Comparison of ENCODE assay signal across 21 cellular contexts in genomic region chr11:66365166-66365565, GRCh38. TPM values are rescaled to one million over a fixed set of nuclear protein-coding genes. Genes with fewer than 3 reads are reported as not detected.
DNase-seq lines count a peak whose midpoint lies in the region; ATAC-seq, FAIRE-seq and TF ChIP-seq lines count a peak whose summit lies in the region.
"Had no signal": no experiment of that assay in that cellular context is flagged by ENCODE, and none has a peak within 500 bp of the region (broad histone marks: within the 10 kb centered on the region; RNA-seq: fewer than 3 reads in every experiment).

No MANE protein-coding gene starts in this region.

- BruUV-seq in HepG2 (replicated peaks; lab: Mats Ljungman, UMichigan) = no TSS peak

- intact Hi-C loops in HepG2 (cut with micrococcal nuclease; ENCODE audit: unreplicated experiment) = no loop called here
- intact Hi-C loops in gastrocnemius medialis (cut with DNase I; ENCODE audit: low total_unique reads) = no loop called here

- CTCF ChIA-PET in RWPE1 (lab: Yijun Ruan, JAX) = interaction anchor here (2.5 kb wide), 1 partner anchor 21 kb away, joined by 7 read pairs; no protein-coding TSS in a partner anchor
- CTCF ChIA-PET in HepG2 (lab: Yijun Ruan, JAX; ENCODE audit: low intra/inter-chr PET ratio, low total read pairs) = no interaction called here

- H3K27me3 ChIP-seq in HepG2 (ENCODE audit: control insufficient read depth in 1 of 2, insufficient read depth in 2 of 2, low read length in 2 of 2) (no peaks in the 10 kb centered on the region), gastrocnemius medialis (no peaks in the 10 kb centered on the region)

- no peaks in the 10 kb centered on the region; the same call in 1 of the 2 replicates for H4K20me1 ChIP-seq in HepG2 (ENCODE audit: insufficient read depth, low read length)

- peaks cover 3 to 15% of the 10 kb centered on the region in 2 experiments; a peak in 3 of 5 replicates for H3K36me3 ChIP-seq in HepG2 (replicated peaks in 1 of 2; ENCODE audit: control insufficient read depth in 1 of 2, insufficient read depth in 2 of 2, low read length in 2 of 2)
- peaks cover 0 to 60% of the 10 kb centered on the region in 2 donors for H3K36me3 ChIP-seq in gastrocnemius medialis

- no peak for FAIRE-seq in HepG2 (lab: Jason Lieb, UNC)
- FAIRE-seq: GM12891 had no signal

- POLR2A ChIA-PET in RWPE1 (lab: Yijun Ruan, JAX; ENCODE audit: low non-redundant PET) = no interaction called here
- POLR2A ChIA-PET in HepG2 (lab: Yijun Ruan, JAX) = interaction anchor here (0.8 to 2.5 kb wide), 3 partner anchors 15 to 53 kb away, joined by 5 to 7 read pairs (median 5); partner anchors contain the start of gene B4GAT1

- no peak for TF ChIP-seq POLR2A in HepG2 (IDR thresholded peaks at IDR 0.05; ENCODE audit: insufficient read depth in 1 of 2, low read depth in 2 of 2, low read length in 2 of 2)
- TF ChIP-seq POLR2A in gastrocnemius medialis (IDR thresholded peaks at IDR 0.05) = no peak

- H3K79me2 ChIP-seq in HepG2 (ENCODE audit: insufficient read depth, low read length) = no peaks in the 10 kb centered on the region

- TF ChIP-seq EP300 in HepG2 (IDR thresholded peaks at IDR 0.05; ENCODE audit: low read depth in 2 of 2, low read length in 2 of 2) (no peak), HepG2 (CRISPR knock-in tag; IDR thresholded peaks at IDR 0.05; ENCODE audit: borderline replicate concordance) (no peak)

- 90% methylated on average over 2 of the region's 6 CpGs for WGBS in HepG2 (ENCODE audit: low lambda C conversion rate)

- DNase-seq in GM13976 (ENCODE audit: low spot score) (peak; percentile 10), RWPE1 (ENCODE audit: low spot score) (no peak), HepG2 (ENCODE audit: low spot score) (no peak), gastrocnemius medialis (no peak), NCI-H1092 (lab: John Stamatoyannopoulos, UW) (no peak)
- DNase-seq in activated CD8-positive, alpha-beta memory T cell treated with anti-CD3 and anti-CD28 coated beads, Interleukin-2, amount 50 U/mL, for 4 hours = no peak
- DNase-seq: CD4-positive, CD25-positive, alpha-beta regulatory T cell; COR-L47; KG1; NCI-H1436; NCI-H1930; NCI-H226; NCI-H524; NCI-H82; OCI-M1; SHP77 treated with DMSO at 0.1 percent for 48 hours; T-helper 1 cell had no signal

- ATAC-seq in HepG2 (no peak), gastrocnemius medialis (no peak), HG02763 (IDR thresholded peaks at IDR 0.05; ENCODE audit: unreplicated experiment) (no peak)
- ATAC-seq: SK-N-SH treated with all-trans-retinoic acid at 6 μM for 48 hours had no signal

- peak overlapping the region; percentile 60 for H3K27ac ChIP-seq in RWPE1
- no peak overlapping the region for H3K27ac ChIP-seq in HepG2 (ENCODE audit: extremely low read length, insufficient read depth, low read length)
- H3K27ac ChIP-seq in gastrocnemius medialis = peak overlapping the region; percentile 62 to 98 (median 74)

- TF ChIP-seq RAD21 in HepG2 (CRISPR knock-in tag; IDR thresholded peaks at IDR 0.05) = no peak

- no peak overlapping the region for H3K4me2 ChIP-seq in HepG2 (ENCODE audit: low read depth, low read length)

- no peaks in the 10 kb centered on the region for H3K9me3 ChIP-seq in HepG2 (ENCODE audit: low read length)
- no peaks in the 10 kb centered on the region for H3K9me3 ChIP-seq in gastrocnemius medialis
- H3K9me3 ChIP-seq: HAP-1 had no signal

- H3K4me1 ChIP-seq in HepG2 (ENCODE audit: insufficient read depth, low read length) (peaks cover 28% of the 10 kb centered on the region), gastrocnemius medialis (peaks cover 34 to 39% of the 10 kb centered on the region in 2 donors)

- in situ Hi-C loops in GM13976 (cut with MboI; ENCODE audit: low sequenced_read_pairs, unreplicated experiment) = no loop called here
- in situ Hi-C loops in HepG2 (cut with HindIII; ENCODE audit: extremely low pct_ligation_motif_present, low pct_unique_long_range_greater_than_20kb) = no loop called here
- in situ Hi-C loops in gastrocnemius medialis (cut with MboI; ENCODE audit: low sequenced_read_pairs in 4 of 4) = no loop called here

- H2AFZ ChIP-seq in HepG2 (ENCODE audit: low read length) = no peak overlapping the region

- no peak overlapping the region for H3K9ac ChIP-seq in HepG2 (ENCODE audit: insufficient read depth, low read depth, low read length)

- no peak for TF ChIP-seq CTCF in GM13976 (IDR thresholded peaks at IDR 0.05; ENCODE audit: borderline replicate concordance, control extremely low read depth, extremely low read depth, insufficient read depth, missing control alignments)
- no peak for TF ChIP-seq CTCF in RWPE1 (conservative IDR thresholded peaks at IDR 0.05; ENCODE audit: low read depth)
- TF ChIP-seq CTCF in HepG2 (CRISPR knock-in tag; IDR thresholded peaks at IDR 0.05) = no peak
- no peak for TF ChIP-seq CTCF in gastrocnemius medialis (IDR thresholded peaks at IDR 0.05 in 4 of 5, conservative IDR thresholded peaks at IDR 0.05 in 1 of 5)

- H3K4me3 ChIP-seq in HepG2 (replicated peaks in 1 of 3; ENCODE audit: insufficient read depth in 1 of 3, low read depth in 2 of 3, low read length in 3 of 3) (no peak overlapping the region), gastrocnemius medialis (no peak overlapping the region)
- H3K4me3 ChIP-seq: HAP-1 had no signal

RNA-seq across cellular contexts. Expression of gene SLC29A2, which starts 6.4 kb away (rescaled TPM):
- total RNA-seq in HepG2 (2016; rRNA removed; fragmentation: Illumina TruSeq; extraction: Trizol) (0.49 and 0.66 TPM in 2 replicates), gastrocnemius medialis (100 to 1,000 TPM in 1 of 4 donors, 10 to 100 TPM in 3; 39.2 to 106 (median 70.6) TPM)
- total RNA-seq in HepG2 (2016; cell fraction: cytosol; rRNA removed; fragmentation: Illumina TruSeq; extraction: Trizol; ENCODE audit: low read depth) = 0.09 and 0.30 TPM in 2 replicates
- 0.18 and 0.71 TPM in 2 replicates for total RNA-seq in HepG2 (2016; cell fraction: insoluble cytoplasmic fraction; rRNA removed; fragmentation: Illumina TruSeq; extraction: Trizol)
- total RNA-seq in HepG2 (2016; cell fraction: membrane; rRNA removed; fragmentation: Illumina TruSeq; extraction: Trizol) = 0.31 and 0.41 TPM in 2 replicates
- 0.63 and 0.81 TPM in 2 replicates for total RNA-seq in HepG2 (2016; cell fraction: nucleus; rRNA removed; fragmentation: Illumina TruSeq; extraction: Trizol)
- polyA plus RNA-seq in HepG2 (2011; rRNA removed) = 0.56 and 0.63 TPM in 2 replicates
- 0.25 and 0.27 TPM in 2 replicates for polyA plus RNA-seq in HepG2 (2011; cell fraction: cytosol; rRNA removed)
- polyA plus RNA-seq in HepG2 (2011; cell fraction: nucleus; rRNA removed) = 5.0 and 6.0 TPM in 2 replicates
- 0.80 and 1.1 TPM in 2 replicates for polyA plus RNA-seq in HepG2 (2012)
- 0.14 and 0.24 TPM in 2 replicates for polyA plus RNA-seq in HepG2 (2016; cell fraction: cytosol; fragmentation: Illumina TruSeq; extraction: Trizol; ENCODE audit: low read depth)
- polyA plus RNA-seq in HepG2 (2016; cell fraction: insoluble cytoplasmic fraction; fragmentation: Illumina TruSeq; extraction: Trizol; ENCODE audit: low read depth) = 0.30 and 0.32 TPM in 2 replicates
- polyA plus RNA-seq in HepG2 (2016; cell fraction: membrane; fragmentation: Illumina TruSeq; extraction: Trizol; ENCODE audit: low read depth) = 0.43 and 0.56 TPM in 2 replicates
- polyA plus RNA-seq in HepG2 (2016; cell fraction: nucleus; fragmentation: Illumina TruSeq; extraction: Trizol; ENCODE audit: insufficient read depth, low read depth) = 2.4 TPM in 2 replicates
- polyA minus RNA-seq in HepG2 (2011; rRNA and poly(A)+ RNA removed; ENCODE audit: low replicate concordance) = 0.28 and 27.8 TPM in 2 replicates
- polyA minus RNA-seq in HepG2 (2011; cell fraction: cytosol; rRNA and poly(A)+ RNA removed) = 0.49 and 0.88 TPM in 2 replicates
- polyA minus RNA-seq in HepG2 (2011; cell fraction: nucleus; rRNA and poly(A)+ RNA removed) = 0.25 and 0.64 TPM in 2 replicates

RNA-seq across cellular contexts. Expression of gene B4GAT1, which starts 17.7 kb away (rescaled TPM):
- 44.9 and 109 TPM in 2 replicates for total RNA-seq in HepG2 (2016; rRNA removed; fragmentation: Illumina TruSeq; extraction: Trizol)
- 15.0 and 17.3 TPM in 2 replicates for total RNA-seq in HepG2 (2016; cell fraction: cytosol; rRNA removed; fragmentation: Illumina TruSeq; extraction: Trizol; ENCODE audit: low read depth)
- 41.0 and 117 TPM in 2 replicates for total RNA-seq in HepG2 (2016; cell fraction: insoluble cytoplasmic fraction; rRNA removed; fragmentation: Illumina TruSeq; extraction: Trizol)
- 35.2 and 38.9 TPM in 2 replicates for total RNA-seq in HepG2 (2016; cell fraction: membrane; rRNA removed; fragmentation: Illumina TruSeq; extraction: Trizol)
- total RNA-seq in HepG2 (2016; cell fraction: nucleus; rRNA removed; fragmentation: Illumina TruSeq; extraction: Trizol) = 80.6 and 90.0 TPM in 2 replicates
- 40.4 and 47.8 TPM in 2 replicates for polyA plus RNA-seq in HepG2 (2011; rRNA removed)
- polyA plus RNA-seq in HepG2 (2011; cell fraction: cytosol; rRNA removed) = 35.5 and 44.1 TPM in 2 replicates
- polyA plus RNA-seq in HepG2 (2011; cell fraction: nucleus; rRNA removed) = 29.5 and 32.3 TPM in 2 replicates
- polyA plus RNA-seq in HepG2 (2012) = 64.9 and 76.3 TPM in 2 replicates
- polyA plus RNA-seq in HepG2 (2016; cell fraction: cytosol; fragmentation: Illumina TruSeq; extraction: Trizol; ENCODE audit: low read depth) = 13.3 and 16.5 TPM in 2 replicates
- 40.4 and 42.0 TPM in 2 replicates for polyA plus RNA-seq in HepG2 (2016; cell fraction: insoluble cytoplasmic fraction; fragmentation: Illumina TruSeq; extraction: Trizol; ENCODE audit: low read depth)
- polyA plus RNA-seq in HepG2 (2016; cell fraction: membrane; fragmentation: Illumina TruSeq; extraction: Trizol; ENCODE audit: low read depth) = 25.2 and 28.0 TPM in 2 replicates
- polyA plus RNA-seq in HepG2 (2016; cell fraction: nucleus; fragmentation: Illumina TruSeq; extraction: Trizol; ENCODE audit: insufficient read depth, low read depth) = 122 and 134 TPM in 2 replicates
- polyA minus RNA-seq in HepG2 (2011; rRNA and poly(A)+ RNA removed; ENCODE audit: low replicate concordance) = 4.0 and 58.3 TPM in 2 replicates
- 26.4 and 32.5 TPM in 2 replicates for polyA minus RNA-seq in HepG2 (2011; cell fraction: cytosol; rRNA and poly(A)+ RNA removed)
- polyA minus RNA-seq in HepG2 (2011; cell fraction: nucleus; rRNA and poly(A)+ RNA removed) = 7.3 and 8.3 TPM in 2 replicates
- 10 to 100 TPM; 30.3 to 59.7 (median 40.4) TPM for total RNA-seq in gastrocnemius medialis

RNA-seq across cellular contexts. Expression of gene BRMS1, which starts 20.3 kb away (rescaled TPM):
- total RNA-seq in HepG2 (2016; rRNA removed; fragmentation: Illumina TruSeq; extraction: Trizol) (55.7 and 63.1 TPM in 2 replicates), gastrocnemius medialis (10 to 100 TPM; 40.1 to 73.5 (median 64.8) TPM)
- total RNA-seq in HepG2 (2016; cell fraction: cytosol; rRNA removed; fragmentation: Illumina TruSeq; extraction: Trizol; ENCODE audit: low read depth) = 15.1 and 18.0 TPM in 2 replicates
- 55.6 and 65.9 TPM in 2 replicates for total RNA-seq in HepG2 (2016; cell fraction: insoluble cytoplasmic fraction; rRNA removed; fragmentation: Illumina TruSeq; extraction: Trizol)
- total RNA-seq in HepG2 (2016; cell fraction: membrane; rRNA removed; fragmentation: Illumina TruSeq; extraction: Trizol) = 28.2 and 32.2 TPM in 2 replicates
- 23.2 and 25.5 TPM in 2 replicates for total RNA-seq in HepG2 (2016; cell fraction: nucleus; rRNA removed; fragmentation: Illumina TruSeq; extraction: Trizol)
- 15.8 and 16.8 TPM in 2 replicates for polyA plus RNA-seq in HepG2 (2011; rRNA removed)
- 15.3 and 20.1 TPM in 2 replicates for polyA plus RNA-seq in HepG2 (2011; cell fraction: cytosol; rRNA removed)
- polyA plus RNA-seq in HepG2 (2011; cell fraction: nucleus; rRNA removed) = 19.9 and 20.4 TPM in 2 replicates
- polyA plus RNA-seq in HepG2 (2012) = 8.8 and 11.6 TPM in 2 replicates
- 11.6 and 12.3 TPM in 2 replicates for polyA plus RNA-seq in HepG2 (2016; cell fraction: cytosol; fragmentation: Illumina TruSeq; extraction: Trizol; ENCODE audit: low read depth)
- polyA plus RNA-seq in HepG2 (2016; cell fraction: insoluble cytoplasmic fraction; fragmentation: Illumina TruSeq; extraction: Trizol; ENCODE audit: low read depth) = 54.5 and 57.6 TPM in 2 replicates
- 20.8 and 22.1 TPM in 2 replicates for polyA plus RNA-seq in HepG2 (2016; cell fraction: membrane; fragmentation: Illumina TruSeq; extraction: Trizol; ENCODE audit: low read depth)
- polyA plus RNA-seq in HepG2 (2016; cell fraction: nucleus; fragmentation: Illumina TruSeq; extraction: Trizol; ENCODE audit: insufficient read depth, low read depth) = 38.8 and 42.9 TPM in 2 replicates
- 8.1 and 30.0 TPM in 2 replicates for polyA minus RNA-seq in HepG2 (2011; rRNA and poly(A)+ RNA removed; ENCODE audit: low replicate concordance)
- polyA minus RNA-seq in HepG2 (2011; cell fraction: cytosol; rRNA and poly(A)+ RNA removed) = 2.9 TPM in 2 replicates
- polyA minus RNA-seq in HepG2 (2011; cell fraction: nucleus; rRNA and poly(A)+ RNA removed) = 4.2 and 5.5 TPM in 2 replicates

RNA-seq across cellular contexts. Expression of gene RIN1, which starts 28.9 kb away (rescaled TPM):
- 3.9 and 4.1 TPM in 2 replicates for total RNA-seq in HepG2 (2016; rRNA removed; fragmentation: Illumina TruSeq; extraction: Trizol)
- total RNA-seq in HepG2 (2016; cell fraction: cytosol; rRNA removed; fragmentation: Illumina TruSeq; extraction: Trizol; ENCODE audit: low read depth) = 1.6 and 2.4 TPM in 2 replicates
- total RNA-seq in HepG2 (2016; cell fraction: insoluble cytoplasmic fraction; rRNA removed; fragmentation: Illumina TruSeq; extraction: Trizol) = 3.5 and 4.5 TPM in 2 replicates
- 2.0 and 2.9 TPM in 2 replicates for total RNA-seq in HepG2 (2016; cell fraction: membrane; rRNA removed; fragmentation: Illumina TruSeq; extraction: Trizol)
- 3.5 TPM in 2 replicates for total RNA-seq in HepG2 (2016; cell fraction: nucleus; rRNA removed; fragmentation: Illumina TruSeq; extraction: Trizol)
- polyA plus RNA-seq in HepG2 (2011; rRNA removed) = 2.4 and 4.2 TPM in 2 replicates
- 3.6 and 24.3 TPM in 2 replicates for polyA plus RNA-seq in HepG2 (2011; cell fraction: cytosol; rRNA removed)
- 13.9 and 17.2 TPM in 2 replicates for polyA plus RNA-seq in HepG2 (2011; cell fraction: nucleus; rRNA removed)
- polyA plus RNA-seq in HepG2 (2012) = 3.3 TPM in 2 replicates
- polyA plus RNA-seq in HepG2 (2016; cell fraction: cytosol; fragmentation: Illumina TruSeq; extraction: Trizol; ENCODE audit: low read depth) = 0.76 and 1.0 TPM in 2 replicates
- polyA plus RNA-seq in HepG2 (2016; cell fraction: insoluble cytoplasmic fraction; fragmentation: Illumina TruSeq; extraction: Trizol; ENCODE audit: low read depth) = 2.9 and 4.1 TPM in 2 replicates
- 1.4 and 2.1 TPM in 2 replicates for polyA plus RNA-seq in HepG2 (2016; cell fraction: membrane; fragmentation: Illumina TruSeq; extraction: Trizol; ENCODE audit: low read depth)
- 8.7 and 9.1 TPM in 2 replicates for polyA plus RNA-seq in HepG2 (2016; cell fraction: nucleus; fragmentation: Illumina TruSeq; extraction: Trizol; ENCODE audit: insufficient read depth, low read depth)
- 6.2 and 14.2 TPM in 2 replicates for polyA minus RNA-seq in HepG2 (2011; rRNA and poly(A)+ RNA removed; ENCODE audit: low replicate concordance)
- polyA minus RNA-seq in HepG2 (2011; cell fraction: cytosol; rRNA and poly(A)+ RNA removed) = 2.4 and 4.0 TPM in 2 replicates
- polyA minus RNA-seq in HepG2 (2011; cell fraction: nucleus; rRNA and poly(A)+ RNA removed) = 2.0 and 2.4 TPM in 2 replicates
- 1 to 10 TPM; 1.9 to 9.7 (median 7.0) TPM for total RNA-seq in gastrocnemius medialis

RNA-seq across cellular contexts. Expression of gene CD248, which starts 48.3 kb away (rescaled TPM):
- total RNA-seq in HepG2 (2016; rRNA removed; fragmentation: Illumina TruSeq; extraction: Trizol) (0.20 and 0.35 TPM in 2 replicates), gastrocnemius medialis (1 to 10 TPM in 3 of 4 donors, under 1 TPM in 1; 0.46 to 4.6 (median 2.8) TPM)
- not detected in 2 replicates for total RNA-seq in HepG2 (2016; cell fraction: cytosol; rRNA removed; fragmentation: Illumina TruSeq; extraction: Trizol; ENCODE audit: low read depth)
- total RNA-seq in HepG2 (2016; cell fraction: insoluble cytoplasmic fraction; rRNA removed; fragmentation: Illumina TruSeq; extraction: Trizol) = 0.09 and 0.35 TPM in 2 replicates
- total RNA-seq in HepG2 (2016; cell fraction: membrane; rRNA removed; fragmentation: Illumina TruSeq; extraction: Trizol) = 0.06 TPM in 1 of 2 replicates, not detected in the other
- 0.37 and 0.44 TPM in 2 replicates for total RNA-seq in HepG2 (2016; cell fraction: nucleus; rRNA removed; fragmentation: Illumina TruSeq; extraction: Trizol)
- polyA plus RNA-seq in HepG2 (2011; rRNA removed) = 0.20 and 0.25 TPM in 2 replicates
- 0.23 and 0.32 TPM in 2 replicates for polyA plus RNA-seq in HepG2 (2011; cell fraction: cytosol; rRNA removed)
- polyA plus RNA-seq in HepG2 (2011; cell fraction: nucleus; rRNA removed) = 0.80 and 0.85 TPM in 2 replicates
- polyA plus RNA-seq in HepG2 (2012) = 0.51 and 1.1 TPM in 2 replicates
- 0.08 and 0.09 TPM in 2 replicates for polyA plus RNA-seq in HepG2 (2016; cell fraction: cytosol; fragmentation: Illumina TruSeq; extraction: Trizol; ENCODE audit: low read depth)
- polyA plus RNA-seq in HepG2 (2016; cell fraction: insoluble cytoplasmic fraction; fragmentation: Illumina TruSeq; extraction: Trizol; ENCODE audit: low read depth) = 0.27 and 0.71 TPM in 2 replicates
- polyA plus RNA-seq in HepG2 (2016; cell fraction: membrane; fragmentation: Illumina TruSeq; extraction: Trizol; ENCODE audit: low read depth) = 0.18 and 0.36 TPM in 2 replicates
- 2.6 and 2.7 TPM in 2 replicates for polyA plus RNA-seq in HepG2 (2016; cell fraction: nucleus; fragmentation: Illumina TruSeq; extraction: Trizol; ENCODE audit: insufficient read depth, low read depth)
- 0.09 and 1.0 TPM in 2 replicates for polyA minus RNA-seq in HepG2 (2011; rRNA and poly(A)+ RNA removed; ENCODE audit: low replicate concordance)
- 0.40 and 0.88 TPM in 2 replicates for polyA minus RNA-seq in HepG2 (2011; cell fraction: cytosol; rRNA and poly(A)+ RNA removed)
- 0.26 and 0.50 TPM in 2 replicates for polyA minus RNA-seq in HepG2 (2011; cell fraction: nucleus; rRNA and poly(A)+ RNA removed)

Comparison
In these comparisons a context has a peak if more than half of its experiments do, and no peak if none do; other contexts are left out.
1. RNA of gene SLC29A2, which starts 6.4 kb away (total RNA-seq): 39.2 to 106 TPM in gastrocnemius medialis; 0.09 to 0.81 TPM in HepG2; every median in the first group is over 10 times any median in the second.